In the genomic region with DNA sequence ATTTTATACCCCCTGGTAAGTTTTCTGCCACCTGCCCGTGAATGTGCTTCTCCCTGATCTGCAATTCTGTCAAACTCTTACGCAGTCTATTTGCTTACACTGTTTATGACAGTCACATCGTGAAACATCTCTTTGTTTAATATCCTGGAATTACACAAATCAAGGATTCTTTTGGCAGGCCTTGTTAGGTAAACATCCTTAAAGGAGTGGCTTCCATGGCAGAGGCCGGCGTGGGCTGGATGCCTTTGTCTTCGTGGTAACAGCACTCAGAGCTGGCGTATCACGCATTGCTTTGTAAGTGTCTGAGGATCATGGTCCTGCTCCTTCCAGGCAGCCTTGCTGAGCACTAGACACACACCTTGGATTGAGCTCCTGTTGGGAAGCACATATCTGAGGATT, we compare ENCODE assay signal across 16 cellular contexts.
"Had no signal": no experiment of that assay in that cellular context is flagged by ENCODE, and none has a peak within 500 bp of the region (broad histone marks: within the 10 kb centered on the region; RNA-seq: fewer than 3 reads in every experiment).

No MANE protein-coding gene starts in this region.

- ATAC-seq: activated CD4-positive, alpha-beta T cell treated with anti-CD3 and anti-CD28 coated beads for 36 hours; activated CD8-positive, alpha-beta memory T cell treated with anti-CD3 and anti-CD28 coated beads, Interleukin-2, amount 10 ng/mL, durations not matched to agents 7 days and 5 days; mucosa of descending colon; naive thymus-derived CD4-positive, alpha-beta T cell had no signal

- DNase-seq: activated CD4-positive, alpha-beta memory T cell treated with anti-CD3 and anti-CD28 coated beads for 36 hours; activated CD4-positive, alpha-beta T cell treated with anti-CD3 and anti-CD28 coated beads for 36 hours; activated CD8-positive, alpha-beta memory T cell treated with anti-CD3 and anti-CD28 coated beads, Interleukin-2, amount 10 ng/mL, durations not matched to agents 7 days and 5 days; activated effector memory CD4-positive, alpha-beta T cell treated with anti-CD3 and anti-CD28 coated beads, Interleukin-2, amount 50 U/mL, for 16 hours; activated T-cell treated with anti-CD3 and anti-CD28 coated beads, Interleukin-2, amount 50 U/mL, for 1 hour; adrenal gland; central memory CD4-positive, alpha-beta T cell; colonic mucosa; foreskin fibroblast; mucosa of descending colon; naive thymus-derived CD4-positive, alpha-beta T cell; pancreas; stimulated activated CD4-positive, alpha-beta T cell treated with anti-CD3 and anti-CD28 coated beads, Interleukin-12 subunit alpha, Interleukin-12 subunit beta, amount 100 ng/mL, for 4 hours; stimulated activated CD4-positive, alpha-beta T cell treated with anti-CD3 and anti-CD28 coated beads, Interleukin-2, amount 100 ng/mL, for 24 hours; stomach had no signal

- H3K4me3 ChIP-seq: adrenal gland, colonic mucosa, mucosa of descending colon, pancreas, stomach, thoracic aorta had no signal

- H3K27ac ChIP-seq: adrenal gland, colonic mucosa, pancreas, stomach, thoracic aorta had no signal

- H3K27me3 ChIP-seq: adrenal gland, colonic mucosa, pancreas had no signal

- H3K9me3 ChIP-seq: adrenal gland, colonic mucosa, pancreas, thoracic aorta had no signal

- H3K4me1 ChIP-seq: adrenal gland, colonic mucosa, pancreas, stomach had no signal

- H3K36me3 ChIP-seq: adrenal gland, colonic mucosa, pancreas, stomach, thoracic aorta had no signal

- FAIRE-seq: pancreas had no signal
